In genomic region chr6:152380351-152380767, GRCh38 we compare ENCODE assay signal across 9 cellular contexts.
DNase-seq lines count a peak whose midpoint lies in the region; ATAC-seq and TF ChIP-seq lines count a peak whose summit lies in the region.
"Had no signal": no experiment of that assay in that cellular context is flagged by ENCODE, and none has a peak within 500 bp of the region (broad histone marks: within the 10 kb centered on the region; RNA-seq: fewer than 3 reads in every experiment).

No MANE protein-coding gene starts in this region.

- CTCF ChIA-PET in HEK293 (lab: Yijun Ruan, JAX): interaction anchor here (0.5 to 1.2 kb wide), 6 partner anchors 9 to 1777 kb away, joined by 3 to 5 read pairs (median 4); no protein-coding TSS in a partner anchor

- POLR2A ChIA-PET in HEK293 (lab: Yijun Ruan, JAX): interaction anchor here (0.6 to 1.5 kb wide), 3 partner anchors 19 to 1503 kb away, joined by 3 to 8 read pairs (median 5); no protein-coding TSS in a partner anchor

- peak; percentile 76 for DNase-seq in brain microvascular endothelial cell
- DNase-seq in kidney epithelial cell (ENCODE audit: low read depth): peak; percentile 41
- DNase-seq in smooth muscle cell of the brain vasculature (ENCODE audit: low read depth, low spot score): peak; percentile 39
- no peak for DNase-seq in effector memory CD4-positive, alpha-beta T cell
- no peak for DNase-seq in RPMI8226
- no peak for DNase-seq in SHP77 (lab: John Stamatoyannopoulos, UW)
- DNase-seq: activated B cell treated with CpG ODN at 0.5 μM for 24 hours had no signal

- ATAC-seq in HG03159 (IDR thresholded peaks at IDR 0.05; ENCODE audit: unreplicated experiment): no peak

- in situ Hi-C loops in brain microvascular endothelial cell (cut with HindIII; ENCODE audit: low pct_ligation_motif_present, low sequenced_read_pairs): no loop called here

- H3K27ac ChIP-seq in HEK293 (ENCODE audit: extremely low read depth, low read depth, low read length) (peak overlapping the region; percentile 37), brain microvascular endothelial cell (peak overlapping the region; percentile 89)
- no peak overlapping the region for H3K27ac ChIP-seq in effector memory CD4-positive, alpha-beta T cell (ENCODE audit: insufficient read depth, low read length, poor library complexity, severe bottlenecking)

- H3K4me3 ChIP-seq in HEK293 (ENCODE audit: low read depth, low read length) (peak overlapping the region; percentile 58), brain microvascular endothelial cell (ENCODE audit: low read depth, low read length) (peak overlapping the region; percentile 80), kidney epithelial cell (ENCODE audit: low read depth, low read length) (peak overlapping the region; percentile 79)
- no peak overlapping the region for H3K4me3 ChIP-seq in effector memory CD4-positive, alpha-beta T cell (ENCODE audit: insufficient read depth, low read depth, low read length, poor library complexity, severe bottlenecking)

- H3K36me3 ChIP-seq in HEK293 (ENCODE audit: control insufficient read depth in 2 of 2, insufficient read depth in 1 of 2, low read length in 2 of 2) (peaks cover 0 to 9% of the 10 kb centered on the region in 2 experiments; a peak in 1 of 3 replicates), brain microvascular endothelial cell (replicated peaks) (peaks cover 6% of the 10 kb centered on the region), kidney epithelial cell (ENCODE audit: control insufficient read depth, insufficient read depth, low read length) (peaks cover 1% of the 10 kb centered on the region)
- no peaks in the 10 kb centered on the region for H3K36me3 ChIP-seq in effector memory CD4-positive, alpha-beta T cell (ENCODE audit: control insufficient read depth, insufficient read depth, low read length)

- H3K27me3 ChIP-seq in brain microvascular endothelial cell (replicated peaks): no peaks in the 10 kb centered on the region
- H3K27me3 ChIP-seq in kidney epithelial cell (ENCODE audit: control insufficient read depth, insufficient read depth, low read length): no peaks in the 10 kb centered on the region
- H3K27me3 ChIP-seq in effector memory CD4-positive, alpha-beta T cell (replicated peaks; ENCODE audit: control insufficient read depth, insufficient read depth, low read length, poor library complexity, severe bottlenecking): no peaks in the 10 kb centered on the region

- TF ChIP-seq CTCF in HEK293 (tag by site-specific recombination; IDR thresholded peaks at IDR 0.05) (no peak), brain microvascular endothelial cell (IDR thresholded peaks at IDR 0.05; ENCODE audit: low read depth, low read length, missing control alignments) (no peak), kidney epithelial cell (IDR thresholded peaks at IDR 0.05; ENCODE audit: insufficient read depth, low read length, poor library complexity, severe bottlenecking) (no peak)

- no peaks in the 10 kb centered on the region for H3K9me3 ChIP-seq in HEK293 (ENCODE audit: control insufficient read depth, insufficient read depth, low read depth, low read length)
- H3K9me3 ChIP-seq in effector memory CD4-positive, alpha-beta T cell (ENCODE audit: control insufficient read depth, low read length): no peaks in the 10 kb centered on the region

- no peaks in the 10 kb centered on the region for H3K4me1 ChIP-seq in HEK293 (ENCODE audit: control insufficient read depth, insufficient read depth, low read length)
- H3K4me1 ChIP-seq in effector memory CD4-positive, alpha-beta T cell (ENCODE audit: control insufficient read depth, insufficient read depth, low read length, poor library complexity, severe bottlenecking): no peaks in the 10 kb centered on the region

TF ChIP-seq in HEK293, 187 proteins besides CTCF, POLR2A, EP300 and RAD21:
- TF ChIP-seq ZSCAN4 (tag by site-specific recombination; IDR thresholded peaks at IDR 0.05) (no peak), ZNF416 (tag by site-specific recombination; IDR thresholded peaks at IDR 0.05) (no peak), ZNF747 (tag by site-specific recombination; IDR thresholded peaks at IDR 0.05) (no peak), ZNF146 (tag by site-specific recombination; IDR thresholded peaks at IDR 0.05) (no peak), ZFP41 (tag by site-specific recombination; IDR thresholded peaks at IDR 0.05; ENCODE audit: borderline replicate concordance) (no peak), FEZF1 (tag by site-specific recombination; IDR thresholded peaks at IDR 0.05) (peak; percentile 76), ZNF138 (tag by site-specific recombination; IDR thresholded peaks at IDR 0.05; ENCODE audit: borderline replicate concordance) (no peak), ZNF335 (tag by site-specific recombination; conservative IDR thresholded peaks at IDR 0.05) (peak; percentile 42; the same call in 1 of the 2 replicates), ZBTB44 (tag by site-specific recombination; IDR thresholded peaks at IDR 0.05) (no peak), SP7 (tag by site-specific recombination; IDR thresholded peaks at IDR 0.05) (no peak), ZNF629 (tag by site-specific recombination; IDR thresholded peaks at IDR 0.05) (peak; percentile 20; the same call in 1 of the 2 replicates), ZNF398 (tag by site-specific recombination; IDR thresholded peaks at IDR 0.05) (no peak), PRDM1 (tag by site-specific recombination; IDR thresholded peaks at IDR 0.05) (peak; percentile 33; the same call in 1 of the 2 replicates), ZNF19 (tag by site-specific recombination; IDR thresholded peaks at IDR 0.05; ENCODE audit: low read depth) (no peak), ZNF660 (tag by site-specific recombination; IDR thresholded peaks at IDR 0.05) (peak; percentile 49; the same call in 1 of the 2 replicates), ZBTB21 (tag by site-specific recombination; IDR thresholded peaks at IDR 0.05) (0 out of 2 replicates have a peak, but pooled peaks have one; percentile 38), ZNF707 (tag by site-specific recombination; IDR thresholded peaks at IDR 0.05) (no peak)

Comparison
In these comparisons a context has a peak if more than half of its experiments do, and no peak if none do; other contexts are left out.
1. DNase-seq: peak in brain microvascular endothelial cell (single experiment), kidney epithelial cell (single experiment) and smooth muscle cell of the brain vasculature (single experiment); none in effector memory CD4-positive, alpha-beta T cell (0 of 3), RPMI8226 (single experiment) and SHP77 (0 of 2).